26 cellular contexts compared by ENCODE assay signal in the genomic region with DNA sequence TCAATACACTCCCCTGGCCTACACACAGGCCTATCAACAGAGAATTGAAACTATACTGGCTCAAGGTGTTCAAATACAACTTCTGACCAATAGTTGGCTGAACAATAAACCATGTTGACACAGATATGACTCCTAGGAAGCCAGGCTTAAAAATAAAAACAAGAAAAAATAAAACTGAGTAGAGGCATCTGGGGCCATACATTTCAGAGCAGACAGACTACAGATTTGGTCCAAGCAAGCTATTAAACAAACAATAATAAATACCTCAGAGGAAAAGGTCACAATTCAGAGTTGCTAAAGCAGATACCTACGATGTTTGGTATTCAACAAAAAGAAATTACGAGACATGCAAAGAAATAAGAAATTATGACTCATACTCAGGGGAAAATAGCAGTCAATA.
A peak's percentile ranks its signal among the peaks of the same experiment; 100 is the strongest.
DNase-seq lines count a peak whose midpoint lies in the region; ATAC-seq, FAIRE-seq and TF ChIP-seq lines count a peak whose summit lies in the region.
"Had no signal": no experiment of that assay in that cellular context is flagged by ENCODE, and none has a peak within 500 bp of the region (broad histone marks: within the 10 kb centered on the region; RNA-seq: fewer than 3 reads in every experiment).

No MANE protein-coding gene starts in this region.

- peak overlapping the region; percentile 62 for H3K27ac Mint-ChIP-seq in activated naive CD4-positive, alpha-beta T cell treated with anti-CD3 and anti-CD28 coated beads, Interleukin-2, amount 50 U/mL, for 24 hours
- H3K27ac Mint-ChIP-seq: CD4-positive, CD25-positive, alpha-beta regulatory T cell had no signal

- no peak overlapping the region for H3K27ac ChIP-seq in keratinocyte (ENCODE audit: control insufficient read depth, insufficient read depth, low read length)
- no peak overlapping the region for H3K27ac ChIP-seq in WERI-Rb-1
- no peak overlapping the region for H3K27ac ChIP-seq in Karpas-422 (ENCODE audit: low read length)
- H3K27ac ChIP-seq: 22Rv1, GM23248, PC-9, SJSA1 had no signal

- H3K9ac ChIP-seq in keratinocyte (ENCODE audit: control insufficient read depth, extremely low read depth, insufficient read depth, low read length) = no peak overlapping the region
- H3K9ac ChIP-seq in Karpas-422 (ENCODE audit: low read length) = no peak overlapping the region
- H3K9ac ChIP-seq: GM23248 had no signal

- no peaks in the 10 kb centered on the region for H3K79me2 ChIP-seq in keratinocyte (ENCODE audit: control insufficient read depth, insufficient read depth, low read length)
- no peaks in the 10 kb centered on the region for H3K79me2 ChIP-seq in Karpas-422 (ENCODE audit: low read length)

- H3K9me3 ChIP-seq in keratinocyte (ENCODE audit: control insufficient read depth, low read depth, low read length) (no peaks in the 10 kb centered on the region), WERI-Rb-1 (ENCODE audit: severe bottlenecking) (no peaks in the 10 kb centered on the region), Karpas-422 (ENCODE audit: low read length) (no peaks in the 10 kb centered on the region)
- H3K9me3 ChIP-seq: BE2C, SJSA1 had no signal

- peaks cover 26% of the 10 kb centered on the region for H3K9me3 Mint-ChIP-seq in activated naive CD4-positive, alpha-beta T cell treated with anti-CD3 and anti-CD28 coated beads, Interleukin-2, amount 50 U/mL, for 24 hours

- H3K9me2 ChIP-seq in Karpas-422 (replicated peaks; ENCODE audit: insufficient read depth, low read length) = no peaks in the 10 kb centered on the region

- H3K4me1 ChIP-seq in keratinocyte (ENCODE audit: control insufficient read depth, extremely low read depth, insufficient read depth, low read length) (peaks cover 2% of the 10 kb centered on the region), Karpas-422 (ENCODE audit: low read length) (no peaks in the 10 kb centered on the region)
- H3K4me1 ChIP-seq: BE2C, SJSA1 had no signal

- no peak for TF ChIP-seq CTCF in keratinocyte (optimal IDR thresholded peaks at IDR 0.05 in 1 of 3, IDR thresholded peaks at IDR 0.05 in 1 of 3, conservative IDR thresholded peaks at IDR 0.05 in 1 of 3; ENCODE audit: extremely low read depth in 1 of 3, insufficient read depth in 2 of 3, low read length in 3 of 3)
- no peak for TF ChIP-seq CTCF in WERI-Rb-1 (IDR thresholded peaks at IDR 0.05; ENCODE audit: low read depth, low read length)

- H3K27me3 ChIP-seq in keratinocyte (ENCODE audit: control insufficient read depth, extremely low read depth, insufficient read depth, low read length) = no peaks in the 10 kb centered on the region
- no peaks in the 10 kb centered on the region for H3K27me3 ChIP-seq in WERI-Rb-1 (ENCODE audit: insufficient read depth, low read depth, severe bottlenecking)
- no peaks in the 10 kb centered on the region for H3K27me3 ChIP-seq in Karpas-422 (ENCODE audit: low read length)
- H3K27me3 ChIP-seq: BE2C, SJSA1 had no signal

- H3K4me3 Mint-ChIP-seq in activated naive CD4-positive, alpha-beta T cell treated with anti-CD3 and anti-CD28 coated beads, Interleukin-2, amount 50 U/mL, for 24 hours = no peak overlapping the region
- H3K4me3 Mint-ChIP-seq: CD4-positive, CD25-positive, alpha-beta regulatory T cell had no signal

- intact Hi-C loops in Right ventricle myocardium superior (cut with DNase I) = no loop called here

- ATAC-seq in Right ventricle myocardium superior (ENCODE audit: poor library complexity) = no peak
- ATAC-seq: Right ventricle myocardium inferior had no signal

- dilution Hi-C loops in keratinocyte (cut with MboI; ENCODE audit: extremely low pct_ligation_motif_present, low sequenced_read_pairs) = no loop called here

- no peak for DNase-seq in activated naive CD4-positive, alpha-beta T cell (lab: John Stamatoyannopoulos, UW)
- peak; percentile 34 for DNase-seq in M059J (ENCODE audit: low read depth)
- DNase-seq in keratinocyte (ENCODE audit: low read depth, low spot score) = no peak
- no peak for DNase-seq in WERI-Rb-1
- DNase-seq in Right ventricle myocardium superior = no peak
- no peak for DNase-seq in Karpas-422
- DNase-seq: BE2C; CD4-positive, CD25-positive, alpha-beta regulatory T cell; GF-D8; GM23248; H7; IMR-90; KG1; NCI-H1092 treated with DMSO at 0.1 percent for 48 hours; NCI-H1436; NCI-H187; NCI-H2081 treated with DMSO at 0.1 percent for 48 hours; NCI-H2171 treated with DMSO at 0.1 percent for 48 hours; NCI-H524; NCI-H748 treated with DMSO at 0.1 percent for 48 hours; PC-9 had no signal

- H3K4me3 ChIP-seq in keratinocyte (ENCODE audit: control insufficient read depth in 2 of 3, extremely low read depth in 1 of 3, insufficient read depth in 2 of 3, low read depth in 1 of 3, low read length in 3 of 3) (no peak overlapping the region), WERI-Rb-1 (ENCODE audit: low read depth, low read length) (no peak overlapping the region), Karpas-422 (ENCODE audit: low read length) (no peak overlapping the region)
- H3K4me3 ChIP-seq: GM23248, PC-9, SJSA1 had no signal

- H3K36me3 ChIP-seq in keratinocyte (ENCODE audit: control insufficient read depth in 2 of 2, extremely low read depth in 1 of 2, insufficient read depth in 2 of 2, low read length in 2 of 2) (no peaks in the 10 kb centered on the region), WERI-Rb-1 (no peaks in the 10 kb centered on the region), Karpas-422 (ENCODE audit: insufficient read depth, low read length) (no peaks in the 10 kb centered on the region)
- H3K36me3 ChIP-seq: BE2C, SJSA1 had no signal

- H3K27me3 Mint-ChIP-seq in activated naive CD4-positive, alpha-beta T cell treated with anti-CD3 and anti-CD28 coated beads, Interleukin-2, amount 50 U/mL, for 24 hours = no peaks in the 10 kb centered on the region
- H3K27me3 Mint-ChIP-seq: CD4-positive, CD25-positive, alpha-beta regulatory T cell had no signal

- peaks cover 15% of the 10 kb centered on the region for H3K4me1 Mint-ChIP-seq in activated naive CD4-positive, alpha-beta T cell treated with anti-CD3 and anti-CD28 coated beads, Interleukin-2, amount 50 U/mL, for 24 hours
- H3K4me1 Mint-ChIP-seq: CD4-positive, CD25-positive, alpha-beta regulatory T cell had no signal

- no peaks in the 10 kb centered on the region for H4K20me1 ChIP-seq in keratinocyte (ENCODE audit: control insufficient read depth, extremely low read depth, insufficient read depth, low read length)
- H4K20me1 ChIP-seq in Karpas-422 (ENCODE audit: insufficient read depth, low read depth, low read length) = no peaks in the 10 kb centered on the region

- H3K36me3 Mint-ChIP-seq in activated naive CD4-positive, alpha-beta T cell treated with anti-CD3 and anti-CD28 coated beads, Interleukin-2, amount 50 U/mL, for 24 hours = peaks cover 8% of the 10 kb centered on the region

- H3K4me2 ChIP-seq in keratinocyte (ENCODE audit: control insufficient read depth, extremely low read depth, insufficient read depth, low read depth, low read length) = no peak overlapping the region
- no peak overlapping the region for H3K4me2 ChIP-seq in Karpas-422 (ENCODE audit: low read depth, low read length, poor library complexity, severe bottlenecking)
- H3K4me2 ChIP-seq: PC-9 had no signal

- H2AFZ ChIP-seq in keratinocyte (ENCODE audit: control insufficient read depth, low read length) = peak overlapping the region; percentile 3
- no peak overlapping the region for H2AFZ ChIP-seq in Karpas-422 (ENCODE audit: low read length)
- H2AFZ ChIP-seq: GM23248, PC-9 had no signal

- FAIRE-seq in keratinocyte (lab: Jason Lieb, UNC) = no peak
- FAIRE-seq: GM18507 had no signal

- H3K9me1 ChIP-seq in keratinocyte (ENCODE audit: control insufficient read depth, extremely low read depth, insufficient read depth, low read length) = no peaks in the 10 kb centered on the region
